Comparison of ENCODE assay signal across 25 cellular contexts in the genomic region with DNA sequence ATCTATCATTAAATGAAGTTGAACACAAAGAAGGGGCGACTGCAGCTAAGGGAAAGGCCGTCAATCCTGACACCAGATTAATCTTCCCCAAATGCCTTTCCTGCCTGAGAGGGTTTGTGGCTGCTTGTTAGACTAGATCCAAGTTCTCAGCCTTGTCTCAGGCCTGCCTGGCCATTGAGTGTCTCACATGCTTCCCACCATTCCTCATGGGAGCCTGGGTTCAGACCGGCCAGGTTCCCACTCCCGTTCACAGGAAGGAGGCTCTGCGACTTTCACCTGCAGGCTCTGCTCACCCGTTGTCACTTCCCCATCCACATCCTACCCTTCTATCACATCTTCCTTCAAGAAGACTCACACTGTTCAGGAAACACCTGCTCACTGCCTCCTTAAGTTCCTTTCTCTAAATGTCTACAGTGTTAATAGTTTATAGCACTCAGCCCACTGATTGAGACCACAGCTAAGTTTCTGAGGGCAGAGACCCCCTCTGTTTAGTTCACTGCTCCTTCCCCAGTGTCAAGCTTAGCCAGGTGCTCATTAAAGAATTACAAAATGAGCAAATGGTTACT.
DNase-seq lines count a peak whose midpoint lies in the region; ATAC-seq, FAIRE-seq and TF ChIP-seq lines count a peak whose summit lies in the region.
"Had no signal": no experiment of that assay in that cellular context is flagged by ENCODE, and none has a peak within 500 bp of the region (broad histone marks: within the 10 kb centered on the region; RNA-seq: fewer than 3 reads in every experiment).

No MANE protein-coding gene starts in this region.

- H3K4me1 Mint-ChIP-seq in nephron, result peaks cover 25% of the 10 kb centered on the region
- H3K4me1 Mint-ChIP-seq: activated CD4-positive, alpha-beta memory T cell treated with anti-CD3 and anti-CD28 coated beads, Interleukin-2, amount 10 ng/mL, durations not matched to agents 7 days and 5 days had no signal

- peak; percentile 30 for DNase-seq in KG1 (lab: John Stamatoyannopoulos, UW)
- no peak for DNase-seq in H1 (ENCODE audit: low read depth in 1 of 2, low spot score in 2 of 2)
- no peak for DNase-seq in left lobe of liver (ENCODE audit: low spot score)
- no peak for DNase-seq in tibial artery
- DNase-seq in GM19240 (ENCODE audit: insufficient read length, low spot score), result no peak
- DNase-seq in stimulated activated CD4-positive, alpha-beta T cell treated with anti-CD3 and anti-CD28 coated beads, Interleukin-12 subunit alpha, Interleukin-12 subunit beta, amount 100 ng/mL, for 4 hours, result no peak
- DNase-seq: ACHN; activated CD4-positive, alpha-beta memory T cell treated with anti-CD3 and anti-CD28 coated beads, Interleukin-2, amount 10 ng/mL, durations not matched to agents 7 days and 5 days; activated CD4-positive, CD25-positive, alpha-beta regulatory T cell; activated gamma-delta T cell; DMS79 treated with DMSO at 0.1 percent for 48 hours; effector CD4-positive, alpha-beta T cell; GOT3; NCI-H1417 treated with DMSO at 0.1 percent for 48 hours; NCI-H446 treated with DMSO at 0.1 percent for 48 hours; PC-9; SHP77 treated with DMSO at 0.1 percent for 48 hours; SW 1271; T1000; testis had no signal

- no peak overlapping the region for H3K14ac ChIP-seq in H1 (ENCODE audit: insufficient read length)

- 0 out of 2 replicates have a peak overlapping the region, but pooled peaks have one; percentile 11 for H2AFZ ChIP-seq in H1 (ENCODE audit: low read length)
- H2AFZ ChIP-seq: PC-9 had no signal

- TF ChIP-seq POLR2A in H1 (IDR thresholded peaks at IDR 0.05; ENCODE audit: control extremely low read depth in 1 of 2, low read depth in 2 of 2, low read length in 2 of 2), result no peak

- no peak overlapping the region for H4K91ac ChIP-seq in H1 (replicated peaks; ENCODE audit: insufficient read length, low read length)

- peaks cover 0 to 7% (median 0%) of the 10 kb centered on the region in 11 experiments; a peak in 2 of 22 replicates for H4K20me1 ChIP-seq in BLaER1 treated with 17β-estradiol and CSF1 and Interleukin-3, amounts not matched to agents 10 nM and 100 nM
- no peaks in the 10 kb centered on the region for H4K20me1 ChIP-seq in H1 (replicated peaks in 1 of 2; ENCODE audit: control insufficient read depth in 1 of 2, insufficient read depth in 2 of 2, low read length in 2 of 2)

- POLR2A ChIA-PET in H1 (lab: Charles Lee; ENCODE audit: partially characterized antibody), result no interaction called here

- intact Hi-C loops in tibial artery (cut with DNase I; ENCODE audit: low total_unique reads), result no loop called here

- H2AK5ac ChIP-seq in H1 (ENCODE audit: low read depth, low read length), result no peak overlapping the region

- H3K23me2 ChIP-seq in H1 (ENCODE audit: low read depth, low read length), result no peaks in the 10 kb centered on the region

- ATAC-seq in left lobe of liver, result no peak

- H3K27ac ChIP-seq in BLaER1 treated with 17β-estradiol and CSF1 and Interleukin-3, amounts not matched to agents 10 nM and 100 nM, result peak overlapping the region in 10 of 11 experiments; percentile 7 to 87 (median 46); a peak in 16 of 22 replicates
- H3K27ac ChIP-seq in H1 (ENCODE audit: low read depth, low read length), result no peak overlapping the region
- no peak overlapping the region for H3K27ac ChIP-seq in tibial artery
- H3K27ac ChIP-seq: PC-9, testis had no signal

- H3K36me3 Mint-ChIP-seq in nephron (ENCODE audit: low read depth), result peaks cover 67% of the 10 kb centered on the region

- no peak overlapping the region for H4K5ac ChIP-seq in H1 (ENCODE audit: insufficient read length, low read depth, low read length)

- WGBS in H1 (ENCODE audit: extremely low coverage in 1 of 2, insufficient coverage in 1 of 2, insufficient read length in 1 of 2, insufficient replicate concordance in 2 of 2, low coverage in 1 of 2, low lambda C conversion rate in 2 of 2, missing lambda C conversion rate in 1 of 2), 2 experiments, result 92% methylated on average over 6 of the region's 6 CpGs; no CpG with 5 or more reads in 1 of the 2 experiments

- H4K8ac ChIP-seq in H1 (ENCODE audit: extremely low read depth, insufficient read depth, low read length), result no peak overlapping the region

- CTCF ChIA-PET in H1 (lab: Charles Lee; ENCODE audit: partially characterized antibody), result no interaction called here

- no peak overlapping the region for H3K56ac ChIP-seq in H1 (replicated peaks; ENCODE audit: insufficient read length, low read depth, low read length)

- H3K79me1 ChIP-seq in H1 (ENCODE audit: low read depth, low read length), result no peaks in the 10 kb centered on the region

- no peak overlapping the region for H2BK15ac ChIP-seq in H1 (ENCODE audit: low read length)

- TF ChIP-seq RAD21 in H1 (IDR thresholded peaks at IDR 0.05 in 1 of 2, conservative IDR thresholded peaks at IDR 0.05 in 1 of 2; ENCODE audit: low read depth in 2 of 2, low read length in 2 of 2), result no peak

- H3K4me3 ChIP-seq in BLaER1 treated with 17β-estradiol and CSF1 and Interleukin-3, amounts not matched to agents 10 nM and 100 nM, result no peak overlapping the region
- no peak overlapping the region for H3K4me3 ChIP-seq in H1 (ENCODE audit: extremely low read depth in 1 of 4, insufficient read depth in 2 of 4, low read depth in 3 of 4, low read length in 4 of 4)
- no peak overlapping the region for H3K4me3 ChIP-seq in tibial artery
- H3K4me3 ChIP-seq: heart right ventricle, PC-9, testis had no signal

- no peaks in the 10 kb centered on the region for H3K27me3 Mint-ChIP-seq in nephron (ENCODE audit: low read depth)
- H3K27me3 Mint-ChIP-seq: activated CD4-positive, alpha-beta memory T cell treated with anti-CD3 and anti-CD28 coated beads, Interleukin-2, amount 10 ng/mL, durations not matched to agents 7 days and 5 days; brain; progenitor cell of endocrine pancreas had no signal

- no peak overlapping the region for H2BK5ac ChIP-seq in H1 (ENCODE audit: low read depth, low read length)

- H3K4me2 ChIP-seq in BLaER1 treated with 17β-estradiol and CSF1 and Interleukin-3, amounts not matched to agents 10 nM and 100 nM, result peak overlapping the region; percentile 59 to 91 (median 79)
- H3K4me2 ChIP-seq in H1 (ENCODE audit: insufficient read depth in 1 of 2, low read depth in 2 of 2, low read length in 2 of 2), result no peak overlapping the region
- H3K4me2 ChIP-seq: PC-9 had no signal

- no peak overlapping the region for H3K23ac ChIP-seq in H1 (ENCODE audit: insufficient read length)

- peak overlapping the region; percentile 42 to 72 (median 64) for H3K27ac Mint-ChIP-seq in nephron
- H3K27ac Mint-ChIP-seq: activated CD4-positive, alpha-beta memory T cell treated with anti-CD3 and anti-CD28 coated beads, Interleukin-2, amount 10 ng/mL, durations not matched to agents 7 days and 5 days; progenitor cell of endocrine pancreas had no signal

- H3K79me2 ChIP-seq in H1 (ENCODE audit: control insufficient read depth in 1 of 2, insufficient read depth in 2 of 2, low read length in 2 of 2), result no peaks in the 10 kb centered on the region

- no peak for TF ChIP-seq CTCF in H1 (IDR thresholded peaks at IDR 0.05; ENCODE audit: control extremely low read depth in 1 of 3, insufficient read depth in 1 of 3, low read depth in 1 of 3, low read length in 3 of 3)
- TF ChIP-seq CTCF in nephron (IDR thresholded peaks at IDR 0.05; ENCODE audit: unreplicated experiment in 3 of 3), result no peak
- TF ChIP-seq CTCF in tibial artery (IDR thresholded peaks at IDR 0.05), result no peak

- no peak overlapping the region for H2BK120ac ChIP-seq in H1 (replicated peaks; ENCODE audit: low read depth, low read length)

- H3K9me3 Mint-ChIP-seq in nephron, result peaks cover 26% of the 10 kb centered on the region
- H3K9me3 Mint-ChIP-seq: activated CD4-positive, alpha-beta memory T cell treated with anti-CD3 and anti-CD28 coated beads, Interleukin-2, amount 10 ng/mL, durations not matched to agents 7 days and 5 days had no signal

- H3K36me3 ChIP-seq in BLaER1 treated with 17β-estradiol and CSF1 and Interleukin-3, amounts not matched to agents 10 nM and 100 nM, result peaks cover 0 to 42% (median 22%) of the 10 kb centered on the region in 11 experiments; a peak in 14 of 22 replicates
- H3K36me3 ChIP-seq in H1 (ENCODE audit: control insufficient read depth in 2 of 4, insufficient read depth in 4 of 4, low read length in 3 of 4) (no peaks in the 10 kb centered on the region), tibial artery (no peaks in the 10 kb centered on the region)
- H3K36me3 ChIP-seq: heart right ventricle had no signal

- H3K9me3 ChIP-seq in BLaER1 treated with 17β-estradiol and CSF1 and Interleukin-3, amounts not matched to agents 10 nM and 100 nM (replicated peaks in 1 of 11), result peaks cover 6 to 53% (median 39%) of the 10 kb centered on the region in 11 experiments; a peak in 20 of 22 replicates
- no peaks in the 10 kb centered on the region for H3K9me3 ChIP-seq in H1 (ENCODE audit: insufficient read depth in 2 of 2, low read depth in 1 of 2, low read length in 1 of 2)
- H3K9me3 ChIP-seq in tibial artery, result no peaks in the 10 kb centered on the region
- H3K9me3 ChIP-seq: testis had no signal

- no peak for TF ChIP-seq EP300 in H1 (IDR thresholded peaks at IDR 0.05; ENCODE audit: borderline replicate concordance in 1 of 2, low read depth in 2 of 2, low read length in 2 of 2)

- no peak overlapping the region for H3K18ac ChIP-seq in H1 (ENCODE audit: extremely low read depth, low read length)

- H3K9ac ChIP-seq in BLaER1 treated with 17β-estradiol and CSF1 and Interleukin-3, amounts not matched to agents 10 nM and 100 nM, result peak overlapping the region in 4 of 11 experiments; percentile 31 to 72 (median 64); a peak in 6 of 22 replicates
- H3K9ac ChIP-seq in H1 (replicated peaks in 1 of 4; ENCODE audit: extremely low read depth in 1 of 4, low read depth in 3 of 4, low read length in 3 of 4), result no peak overlapping the region

- no peaks in the 10 kb centered on the region for H3K27me3 ChIP-seq in BLaER1 treated with 17β-estradiol and CSF1 and Interleukin-3, amounts not matched to agents 10 nM and 100 nM
- no peaks in the 10 kb centered on the region for H3K27me3 ChIP-seq in H1 (replicated peaks in 1 of 4; ENCODE audit: control insufficient read depth in 3 of 4, extremely low read depth in 1 of 4, insufficient read depth in 3 of 4, low read length in 3 of 4)
- no peaks in the 10 kb centered on the region for H3K27me3 ChIP-seq in tibial artery
- H3K27me3 ChIP-seq: heart right ventricle, testis had no signal

- H2BK12ac ChIP-seq in H1 (ENCODE audit: low read depth, low read length), result no peak overlapping the region

- no peak for FAIRE-seq in H1 (lab: Jason Lieb, UNC)

- no peak overlapping the region for H3K4ac ChIP-seq in H1 (replicated peaks; ENCODE audit: insufficient read length, low read depth, low read length)

- no peak overlapping the region for H3K4me3 Mint-ChIP-seq in nephron
- H3K4me3 Mint-ChIP-seq: activated CD4-positive, alpha-beta memory T cell treated with anti-CD3 and anti-CD28 coated beads, Interleukin-2, amount 10 ng/mL, durations not matched to agents 7 days and 5 days; brain had no signal

- peaks cover 40 to 99% (median 52%) of the 10 kb centered on the region in 10 experiments for H3K4me1 ChIP-seq in BLaER1 treated with 17β-estradiol and CSF1 and Interleukin-3, amounts not matched to agents 10 nM and 100 nM
- H3K4me1 ChIP-seq in H1 (replicated peaks in 1 of 4; ENCODE audit: control insufficient read depth in 3 of 4, insufficient read depth in 4 of 4, low read length in 3 of 4) (no peaks in the 10 kb centered on the region), tibial artery (peaks cover 0 to 6% (median 0%) of the 10 kb centered on the region in 4 donors)

- H2BK20ac ChIP-seq in H1 (ENCODE audit: low read length), result no peak overlapping the region

Comparison
In these comparisons a context has a peak if more than half of its experiments do, and no peak if none do; other contexts are left out.
1. H3K27ac ChIP-seq: peak in BLaER1 treated with 17β-estradiol and CSF1 and Interleukin-3, amounts not matched to agents 10 nM and 100 nM (10 of 11); none in H1 (single experiment) and tibial artery (0 of 2).
2. H3K4me2 ChIP-seq: peak in BLaER1 treated with 17β-estradiol and CSF1 and Interleukin-3, amounts not matched to agents 10 nM and 100 nM (11 of 11); none in H1 (0 of 2).